24 cellular contexts compared by ENCODE assay signal in the genomic region with DNA sequence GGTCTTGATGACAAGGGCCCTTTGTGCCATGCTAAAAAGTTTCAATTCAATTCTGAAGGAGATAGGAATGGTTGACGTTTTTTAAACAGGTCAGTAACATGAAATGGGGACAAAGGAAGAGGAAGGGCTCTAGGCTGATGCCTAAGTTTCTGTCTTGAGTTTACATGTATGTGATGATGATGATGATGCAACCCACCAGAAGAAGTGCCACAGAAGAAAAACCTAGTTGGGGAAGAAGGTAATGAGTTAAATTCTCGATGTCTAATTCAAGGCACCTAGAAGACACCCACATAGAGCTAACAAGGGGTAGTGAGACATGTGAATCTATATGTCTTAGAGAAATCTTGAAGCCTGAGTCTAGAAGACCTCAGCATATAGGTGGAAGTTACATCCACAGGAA.
"Had no signal": no experiment of that assay in that cellular context is flagged by ENCODE, and none has a peak within 500 bp of the region (broad histone marks: within the 10 kb centered on the region; RNA-seq: fewer than 3 reads in every experiment).

No MANE protein-coding gene starts in this region.

- H3K4me3 Mint-ChIP-seq: activated CD4-positive, alpha-beta memory T cell treated with anti-CD3 and anti-CD28 coated beads, Interleukin-2, amount 10 ng/mL, durations not matched to agents 7 days and 5 days; activated naive CD8-positive, alpha-beta T cell treated with anti-CD3 and anti-CD28 coated beads, Interleukin-2, amount 10 ng/mL, durations not matched to agents 7 days and 5 days; activated T-cell treated with anti-CD3 and anti-CD28 coated beads, Interleukin-2, amount 50 U/mL, for 24 hours; central memory CD8-positive, alpha-beta T cell; mesothelial cell of epicardium; T-helper 2 cell treated with Interferon-gamma antibody and Interleukin-4, amounts not matched to agents 5 μg/mL and 100 μg/mL, for 36 hours; WTC11 had no signal

- H3K27me3 Mint-ChIP-seq: activated CD4-positive, alpha-beta memory T cell treated with anti-CD3 and anti-CD28 coated beads, Interleukin-2, amount 10 ng/mL, durations not matched to agents 7 days and 5 days; activated naive CD8-positive, alpha-beta T cell treated with anti-CD3 and anti-CD28 coated beads, Interleukin-2, amount 10 ng/mL, durations not matched to agents 7 days and 5 days; activated T-cell treated with anti-CD3 and anti-CD28 coated beads, Interleukin-2, amount 50 U/mL, for 24 hours; central memory CD8-positive, alpha-beta T cell had no signal

- H3K36me3 ChIP-seq: prostate gland, right atrium auricular region had no signal

- DNase-seq: activated CD4-positive, alpha-beta memory T cell treated with anti-CD3 and anti-CD28 coated beads, Interleukin-2, amount 10 ng/mL, durations not matched to agents 7 days and 5 days; activated CD4-positive, alpha-beta T cell treated with anti-CD3 and anti-CD28 coated beads for 4 hours; activated naive CD4-positive, alpha-beta T cell treated with Interleukin-2 at 50 U/mL for 16 hours; activated naive CD8-positive, alpha-beta T cell treated with anti-CD3 and anti-CD28 coated beads, Interleukin-2, amount 10 ng/mL, durations not matched to agents 7 days and 5 days; activated T-cell treated with anti-CD3 and anti-CD28 coated beads, Interleukin-2, amount 50 U/mL, for 24 hours; body of pancreas; erythroblast; foreskin melanocyte; glutamatergic neuron; occipital lobe; stimulated activated CD4-positive, alpha-beta T cell treated with anti-CD3 and anti-CD28 coated beads, Interleukin-2, amount 100 ng/mL, for 24 hours; stimulated activated naive CD4-positive, alpha-beta T cell treated with Interleukin-2 at 50 U/mL for 16 hours; SW 1271; trophoblast cell had no signal

- H3K9me3 ChIP-seq: body of pancreas, prostate gland, right atrium auricular region had no signal

- H3K27ac ChIP-seq: coronary artery, right atrium auricular region had no signal

- H3K36me3 Mint-ChIP-seq: activated naive CD8-positive, alpha-beta T cell treated with anti-CD3 and anti-CD28 coated beads, Interleukin-2, amount 10 ng/mL, durations not matched to agents 7 days and 5 days; mesothelial cell of epicardium; WTC11 had no signal

- H3K27ac Mint-ChIP-seq: activated CD4-positive, alpha-beta memory T cell treated with anti-CD3 and anti-CD28 coated beads, Interleukin-2, amount 10 ng/mL, durations not matched to agents 7 days and 5 days; activated naive CD8-positive, alpha-beta T cell treated with anti-CD3 and anti-CD28 coated beads, Interleukin-2, amount 10 ng/mL, durations not matched to agents 7 days and 5 days; activated T-cell treated with anti-CD3 and anti-CD28 coated beads, Interleukin-2, amount 50 U/mL, for 24 hours; activated T-helper 2 cell treated with anti-CD3 and anti-CD28 coated beads, Interferon-gamma antibody, Interleukin-2, Interleukin-4, amounts not matched to agents 10 μg/mL and 5 μg/mL and 100 μg/mL, durations not matched to agents 14 hours and 24 hours and 36 hours; mesothelial cell of epicardium; T-helper 2 cell treated with Interferon-gamma antibody and Interleukin-4, amounts not matched to agents 5 μg/mL and 100 μg/mL, for 36 hours; WTC11 had no signal

- H3K27me3 ChIP-seq: body of pancreas, right atrium auricular region had no signal

- H3K4me3 ChIP-seq: body of pancreas, coronary artery, lung, prostate gland, right atrium auricular region had no signal

- H3K9me3 Mint-ChIP-seq: activated CD4-positive, alpha-beta memory T cell treated with anti-CD3 and anti-CD28 coated beads, Interleukin-2, amount 10 ng/mL, durations not matched to agents 7 days and 5 days; activated T-cell treated with anti-CD3 and anti-CD28 coated beads, Interleukin-2, amount 50 U/mL, for 24 hours; activated T-helper 2 cell treated with anti-CD3 and anti-CD28 coated beads, Interferon-gamma antibody, Interleukin-2, Interleukin-4, amounts not matched to agents 10 μg/mL and 5 μg/mL and 100 μg/mL, durations not matched to agents 14 hours and 24 hours and 36 hours; central memory CD8-positive, alpha-beta T cell; mesothelial cell of epicardium; T-helper 2 cell treated with Interferon-gamma antibody and Interleukin-4, amounts not matched to agents 5 μg/mL and 100 μg/mL, for 36 hours; WTC11 had no signal

- ATAC-seq: body of pancreas, left lobe of liver, WTC11 had no signal
